14 cellular contexts compared by ENCODE assay signal in the genomic region with DNA sequence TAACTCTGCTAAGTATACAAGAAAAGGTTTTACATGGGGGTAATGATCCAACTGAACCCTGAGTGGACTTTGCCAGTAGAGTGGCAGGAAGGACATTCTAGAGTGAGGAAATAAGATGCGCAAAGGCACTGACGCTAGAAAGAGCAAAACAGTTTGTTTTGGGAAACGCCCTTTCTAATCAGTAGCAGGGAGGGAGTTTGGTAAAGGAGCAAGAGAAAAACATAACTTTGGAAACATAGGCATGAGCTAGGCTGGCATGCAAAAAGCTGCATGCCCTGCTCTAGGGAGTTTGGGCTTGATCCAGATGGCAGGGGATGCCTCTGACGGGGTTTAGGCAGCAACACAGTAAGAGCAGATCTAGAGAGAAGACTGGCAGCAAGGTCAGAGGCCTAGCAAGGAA.
DNase-seq lines count a peak whose midpoint lies in the region; ATAC-seq and TF ChIP-seq lines count a peak whose summit lies in the region.
"Had no signal": no experiment of that assay in that cellular context is flagged by ENCODE, and none has a peak within 500 bp of the region (broad histone marks: within the 10 kb centered on the region; RNA-seq: fewer than 3 reads in every experiment).

No MANE protein-coding gene starts in this region.

- no peak overlapping the region for H3K4me3 Mint-ChIP-seq in HFFc6
- no peak overlapping the region for H3K4me3 Mint-ChIP-seq in endodermal cell
- H3K4me3 Mint-ChIP-seq: activated naive CD8-positive, alpha-beta T cell; naive B cell had no signal

- DNase-seq in HFFc6 (no peak), endodermal cell (no peak), NCI-H82 (lab: John Stamatoyannopoulos, UW) (no peak), AML-193 (lab: John Stamatoyannopoulos, UW) (no peak)
- DNase-seq in stimulated activated CD8-positive, alpha-beta memory T cell treated with anti-CD3 and anti-CD28 coated beads, Interleukin-4, amount 100 ng/mL, for 48 hours: no peak
- DNase-seq: activated CD4-positive, alpha-beta T cell treated with anti-CD3 and anti-CD28 coated beads, Interleukin-2, amount 50 U/mL, for 4 hours; naive B cell; NCI-H2227 treated with DMSO at 0.1 percent for 48 hours; spleen; SW 1271 had no signal

- H3K27ac Mint-ChIP-seq in HFFc6: peak overlapping the region; percentile 22
- peak overlapping the region; percentile 1 for H3K27ac Mint-ChIP-seq in endodermal cell
- H3K27ac Mint-ChIP-seq: activated naive CD8-positive, alpha-beta T cell had no signal

- H3K27me3 ChIP-seq in endodermal cell (ENCODE audit: control insufficient read depth, insufficient read depth, low read length, poor library complexity, severe bottlenecking) (no peaks in the 10 kb centered on the region), layer of hippocampus (ENCODE audit: control insufficient read depth, insufficient read depth, low read length) (no peaks in the 10 kb centered on the region), subcutaneous abdominal adipose tissue (ENCODE audit: control insufficient read depth in 5 of 5, insufficient read depth in 4 of 5, low read length in 5 of 5) (no peaks in the 10 kb centered on the region)
- H3K27me3 ChIP-seq: spleen had no signal

- H3K9ac ChIP-seq in endodermal cell (ENCODE audit: extremely low read depth, low read length, poor library complexity, severe bottlenecking) (no peak overlapping the region), subcutaneous abdominal adipose tissue (ENCODE audit: low read length in 5 of 5) (peak overlapping the region in 2 of 5 donors; percentile 2 to 19)

- H3K36me3 ChIP-seq in endodermal cell (ENCODE audit: control insufficient read depth, insufficient read depth, low read length) (peaks cover 74% of the 10 kb centered on the region), subcutaneous abdominal adipose tissue (ENCODE audit: control insufficient read depth in 5 of 5, insufficient read depth in 5 of 5, low read length in 5 of 5) (peaks cover 22 to 52% (median 42%) of the 10 kb centered on the region in 5 donors)

- H3K9me3 Mint-ChIP-seq in HFFc6 (no peaks in the 10 kb centered on the region), endodermal cell (no peaks in the 10 kb centered on the region)
- H3K9me3 Mint-ChIP-seq: naive B cell had no signal

- WGBS in endodermal cell (ENCODE audit: insufficient coverage in 1 of 2, insufficient read length in 1 of 2), 2 experiments: 94 to 96% methylated on average over 4 of the region's 4 CpGs

- H3K9me3 ChIP-seq in endodermal cell (ENCODE audit: control insufficient read depth, low read length): no peaks in the 10 kb centered on the region
- H3K9me3 ChIP-seq in subcutaneous abdominal adipose tissue (ENCODE audit: control insufficient read depth in 5 of 5, low read length in 5 of 5): no peaks in the 10 kb centered on the region
- H3K9me3 ChIP-seq: spleen had no signal

- ATAC-seq in HG03565 (IDR thresholded peaks at IDR 0.05; ENCODE audit: unreplicated experiment): no peak

- H3K4me3 ChIP-seq in endodermal cell (ENCODE audit: low read length): no peak overlapping the region
- no peak overlapping the region for H3K4me3 ChIP-seq in subcutaneous abdominal adipose tissue (ENCODE audit: low read depth in 1 of 5, low read length in 5 of 5)
- H3K4me3 ChIP-seq: spleen had no signal

- H3K36me3 Mint-ChIP-seq in HFFc6 (ENCODE audit: low read depth) (peaks cover 62% of the 10 kb centered on the region), endodermal cell (ENCODE audit: low read depth) (peaks cover 18% of the 10 kb centered on the region)
- H3K36me3 Mint-ChIP-seq: activated naive CD8-positive, alpha-beta T cell; naive B cell had no signal

- H3K4me1 ChIP-seq in endodermal cell (ENCODE audit: control insufficient read depth, insufficient read depth, low read length): no peaks in the 10 kb centered on the region
- H3K4me1 ChIP-seq in subcutaneous abdominal adipose tissue (ENCODE audit: control insufficient read depth in 5 of 5, insufficient read depth in 5 of 5, low read length in 5 of 5): peaks cover 0 to 27% (median 12%) of the 10 kb centered on the region in 5 donors
- H3K4me1 ChIP-seq: spleen had no signal

- H3K27ac ChIP-seq in endodermal cell (ENCODE audit: low read depth, low read length) (no peak overlapping the region), layer of hippocampus (ENCODE audit: low read depth, low read length) (peak overlapping the region; percentile 13), subcutaneous abdominal adipose tissue (ENCODE audit: low read depth, low read length) (peak overlapping the region; percentile 56)
- H3K27ac ChIP-seq: spleen had no signal

- H3K4me1 Mint-ChIP-seq in HFFc6 (ENCODE audit: low read depth) (peaks cover 23% of the 10 kb centered on the region; the same call in 1 of the 2 replicates), endodermal cell (no peaks in the 10 kb centered on the region)
- H3K4me1 Mint-ChIP-seq: naive B cell had no signal

- TF ChIP-seq CTCF in HFFc6 (IDR thresholded peaks at IDR 0.05): no peak
- no peak for TF ChIP-seq CTCF in endodermal cell (conservative IDR thresholded peaks at IDR 0.05)

- H3K27me3 Mint-ChIP-seq in HFFc6 (ENCODE audit: insufficient read depth): peaks cover 19% of the 10 kb centered on the region
- no peaks in the 10 kb centered on the region for H3K27me3 Mint-ChIP-seq in endodermal cell (ENCODE audit: insufficient read depth)
- H3K27me3 Mint-ChIP-seq: activated naive CD8-positive, alpha-beta T cell; naive B cell had no signal
